ENCODE assay signal across 28 cellular contexts in the genomic region with DNA sequence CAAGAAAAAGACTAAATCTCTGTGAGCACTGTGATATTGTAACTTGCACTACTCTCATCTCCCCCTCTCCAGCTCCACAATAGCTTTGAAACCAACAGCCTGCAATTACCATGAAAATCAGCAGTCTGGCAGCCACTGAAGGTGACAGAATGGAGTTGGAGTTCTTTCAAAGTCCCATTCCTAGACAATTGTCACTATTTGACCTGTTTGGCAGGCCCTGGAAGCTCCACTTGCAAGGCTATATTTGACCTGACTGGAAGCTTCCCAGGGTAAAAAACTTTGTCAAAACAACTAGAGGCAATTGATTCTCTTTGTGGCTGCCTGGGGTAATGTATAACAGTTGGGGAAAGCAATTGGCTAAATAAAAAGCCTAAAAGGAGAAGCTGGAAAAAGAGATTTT. TPM values are rescaled to one million over a fixed set of nuclear protein-coding genes. Genes with fewer than 3 reads are reported as not detected.
"Had no signal": no experiment of that assay in that cellular context is flagged by ENCODE, and none has a peak within 500 bp of the region (broad histone marks: within the 10 kb centered on the region; RNA-seq: fewer than 3 reads in every experiment).

No MANE protein-coding gene starts in this region.

- H3K9me3 Mint-ChIP-seq: activated CD4-positive, alpha-beta memory T cell treated with anti-CD3 and anti-CD28 coated beads for 36 hours; activated CD4-positive, alpha-beta T cell treated with anti-CD3 and anti-CD28 coated beads, Interleukin-2, amount 10 ng/mL, durations not matched to agents 7 days and 5 days; activated naive CD4-positive, alpha-beta T cell treated with anti-CD3 and anti-CD28 coated beads, Interleukin-2, amount 10 ng/mL, durations not matched to agents 7 days and 5 days had no signal

- H3K27me3 ChIP-seq: colonic mucosa, SJCRH30 had no signal

- H3K4me1 Mint-ChIP-seq: activated CD4-positive, alpha-beta T cell treated with anti-CD3 and anti-CD28 coated beads, Interleukin-2, amount 10 ng/mL, durations not matched to agents 7 days and 5 days; activated naive CD4-positive, alpha-beta T cell treated with anti-CD3 and anti-CD28 coated beads, Interleukin-2, amount 10 ng/mL, durations not matched to agents 7 days and 5 days; activated naive CD8-positive, alpha-beta T cell treated with anti-CD3 and anti-CD28 coated beads, Interleukin-2, amount 50 U/mL, for 24 hours; brain; central memory CD8-positive, alpha-beta T cell had no signal

- H3K4me3 Mint-ChIP-seq: activated CD4-positive, alpha-beta memory T cell treated with anti-CD3 and anti-CD28 coated beads for 36 hours; activated CD4-positive, alpha-beta T cell treated with anti-CD3 and anti-CD28 coated beads, Interleukin-2, amount 10 ng/mL, durations not matched to agents 7 days and 5 days; activated naive CD4-positive, alpha-beta T cell treated with anti-CD3 and anti-CD28 coated beads, Interleukin-2, amount 10 ng/mL, durations not matched to agents 7 days and 5 days; activated naive CD8-positive, alpha-beta T cell; activated naive CD8-positive, alpha-beta T cell treated with anti-CD3 and anti-CD28 coated beads, Interleukin-2, amount 50 U/mL, for 24 hours; brain; central memory CD8-positive, alpha-beta T cell had no signal

- H3K27ac Mint-ChIP-seq: activated CD4-positive, alpha-beta memory T cell treated with anti-CD3 and anti-CD28 coated beads for 36 hours; activated CD4-positive, alpha-beta T cell treated with anti-CD3 and anti-CD28 coated beads, Interleukin-2, amount 10 ng/mL, durations not matched to agents 7 days and 5 days; activated naive CD4-positive, alpha-beta T cell treated with anti-CD3 and anti-CD28 coated beads, Interleukin-2, amount 10 ng/mL, durations not matched to agents 7 days and 5 days; activated naive CD8-positive, alpha-beta T cell; activated naive CD8-positive, alpha-beta T cell treated with anti-CD3 and anti-CD28 coated beads, Interleukin-2, amount 50 U/mL, for 24 hours; brain had no signal

- H3K9me3 ChIP-seq: colonic mucosa had no signal

- H3K36me3 ChIP-seq: colonic mucosa had no signal

- DNase-seq: activated CD4-positive, alpha-beta memory T cell treated with anti-CD3 and anti-CD28 coated beads for 36 hours; activated CD4-positive, alpha-beta T cell treated with anti-CD3 and anti-CD28 coated beads, Interleukin-2, amount 10 ng/mL, durations not matched to agents 7 days and 5 days; activated CD8-positive, alpha-beta memory T cell treated with anti-CD3 and anti-CD28 coated beads, Interleukin-2, amount 50 U/mL, for 4 hours; activated effector memory CD4-positive, alpha-beta T cell treated with Interleukin-2 at 50 U/mL for 16 hours; activated naive CD4-positive, alpha-beta T cell treated with anti-CD3 and anti-CD28 coated beads, Interleukin-2, amount 10 ng/mL, durations not matched to agents 7 days and 5 days; activated naive CD8-positive, alpha-beta T cell treated with anti-CD3 and anti-CD28 coated beads, Interleukin-2, amount 50 U/mL, for 24 hours; activated T-cell treated with anti-CD3 and anti-CD28 coated beads for 4 hours; activated T-cell treated with anti-CD3 and anti-CD28 coated beads, Interleukin-2, amount 50 U/mL, for 48 hours; colonic mucosa; Karpas-422; NCI-H1105; NCI-H1436; NCI-H1694; NCI-H1930; NCI-H2081 treated with DMSO at 0.1 percent for 48 hours; NCI-H510A; NCI-H526; NCI-H774; SHP77; SJCRH30; T1000 had no signal

- H3K36me3 Mint-ChIP-seq: activated CD4-positive, alpha-beta memory T cell treated with anti-CD3 and anti-CD28 coated beads for 36 hours; activated naive CD4-positive, alpha-beta T cell treated with anti-CD3 and anti-CD28 coated beads, Interleukin-2, amount 10 ng/mL, durations not matched to agents 7 days and 5 days; activated naive CD8-positive, alpha-beta T cell; brain had no signal

- H3K4me3 ChIP-seq: colonic mucosa, SJCRH30, SK-N-MC had no signal

- H3K27ac ChIP-seq: colonic mucosa, SJCRH30, SK-N-MC had no signal

- H3K4me1 ChIP-seq: colonic mucosa, SJCRH30 had no signal

RNA-seq across cellular contexts. Expression of a gene that starts 18.1 kb away (rescaled TPM):
- total RNA-seq: activated CD4-positive, alpha-beta memory T cell treated with anti-CD3 and anti-CD28 coated beads for 36 hours; activated CD4-positive, alpha-beta T cell treated with anti-CD3 and anti-CD28 coated beads, Interleukin-2, amount 10 ng/mL, durations not matched to agents 7 days and 5 days; MCF 10A; T-helper 1 cell treated with Interleukin-12 subunit alpha and Interleukin-12 subunit beta and Interleukin-4 antibody, amounts not matched to agents 30 ng/mL and 1 ng/mL, for 36 hours; T-helper 2 cell treated with Interferon-gamma antibody and Interleukin-4, amounts not matched to agents 100 ng/mL and 5 ng/mL, for 36 hours had no signal
